29 cellular contexts compared by ENCODE assay signal in genomic region chr14:74528886-74529285, GRCh38.
"Had no signal": no experiment of that assay in that cellular context is flagged by ENCODE, and none has a peak within 500 bp of the region (broad histone marks: within the 10 kb centered on the region; RNA-seq: fewer than 3 reads in every experiment).

No MANE protein-coding gene starts in this region.

- H3K9me3 Mint-ChIP-seq: activated CD4-positive, alpha-beta memory T cell treated with anti-CD3 and anti-CD28 coated beads, Interleukin-2, amount 10 ng/mL, durations not matched to agents 7 days and 5 days; activated naive CD8-positive, alpha-beta T cell treated with anti-CD3 and anti-CD28 coated beads for 36 hours; activated T-cell treated with anti-CD3 and anti-CD28 coated beads, Interleukin-2, amount 50 U/mL, for 72 hours; activated T-helper 17 cell treated with anti-CD3 and anti-CD28 coated beads, Interleukin-2, amount 50 U/mL, for 72 hours had no signal

- H3K27ac ChIP-seq: KMS-11, WERI-Rb-1 had no signal

- H3K4me2 ChIP-seq: KMS-11 had no signal

- H3K27me3 Mint-ChIP-seq: activated naive CD8-positive, alpha-beta T cell treated with anti-CD3 and anti-CD28 coated beads for 36 hours; activated T-helper 17 cell treated with anti-CD3 and anti-CD28 coated beads, Interleukin-2, amount 50 U/mL, for 72 hours had no signal

- H3K36me3 Mint-ChIP-seq: activated naive CD8-positive, alpha-beta T cell treated with anti-CD3 and anti-CD28 coated beads for 36 hours had no signal

- ATAC-seq: activated T-cell treated with anti-CD3 and anti-CD28 coated beads, Interleukin-2, amount 50 U/mL, for 72 hours; activated T-helper 17 cell treated with anti-CD3 and anti-CD28 coated beads, Interleukin-2, amount 50 U/mL, for 72 hours; Panc1 had no signal

- H3K4me3 Mint-ChIP-seq: activated CD4-positive, alpha-beta memory T cell treated with anti-CD3 and anti-CD28 coated beads, Interleukin-2, amount 10 ng/mL, durations not matched to agents 7 days and 5 days; activated naive CD8-positive, alpha-beta T cell treated with anti-CD3 and anti-CD28 coated beads for 36 hours; activated T-cell treated with anti-CD3 and anti-CD28 coated beads, Interleukin-2, amount 50 U/mL, for 72 hours; activated T-helper 17 cell treated with anti-CD3 and anti-CD28 coated beads, Interleukin-2, amount 50 U/mL, for 72 hours had no signal

- DNase-seq: activated CD4-positive, alpha-beta memory T cell treated with anti-CD3 and anti-CD28 coated beads, Interleukin-2, amount 10 ng/mL, durations not matched to agents 7 days and 5 days; activated CD4-positive, alpha-beta T cell treated with anti-CD3 and anti-CD28 coated beads for 1 hour; activated CD4-positive, alpha-beta T cell treated with anti-CD3 and anti-CD28 coated beads for 48 hours; activated CD4-positive, CD25-positive, alpha-beta regulatory T cell; activated effector memory CD4-positive, alpha-beta T cell treated with anti-CD3 and anti-CD28 coated beads, Interleukin-2, amount 50 U/mL, for 16 hours; activated naive CD4-positive, alpha-beta T cell; activated naive CD4-positive, alpha-beta T cell treated with anti-CD3 and anti-CD28 coated beads, Interleukin-2, amount 50 U/mL, for 16 hours; activated naive CD8-positive, alpha-beta T cell treated with anti-CD3 and anti-CD28 coated beads for 36 hours; activated T-cell treated with anti-CD3 and anti-CD28 coated beads, Interleukin-2, amount 50 U/mL, for 1 hour; activated T-cell treated with anti-CD3 and anti-CD28 coated beads, Interleukin-2, amount 50 U/mL, for 72 hours; amniotic stem cell; aorta; caudate nucleus; cerebellar nuclear complex; MM.1S; MV-4-11; NCI-H1092; NCI-H2081; NCI-H2171 treated with DMSO at 0.1 percent for 48 hours; NCI-H524 treated with DMSO at 0.1 percent for 48 hours; OCI-M1; SIG-M5; SW 1271; T-helper 1 cell; T1000; WERI-Rb-1 had no signal

- H3K27ac Mint-ChIP-seq: activated CD4-positive, alpha-beta memory T cell treated with anti-CD3 and anti-CD28 coated beads, Interleukin-2, amount 10 ng/mL, durations not matched to agents 7 days and 5 days; activated naive CD8-positive, alpha-beta T cell treated with anti-CD3 and anti-CD28 coated beads for 36 hours; activated T-cell treated with anti-CD3 and anti-CD28 coated beads, Interleukin-2, amount 50 U/mL, for 72 hours; activated T-helper 17 cell treated with anti-CD3 and anti-CD28 coated beads, Interleukin-2, amount 50 U/mL, for 72 hours had no signal

- H3K4me1 Mint-ChIP-seq: activated CD4-positive, alpha-beta memory T cell treated with anti-CD3 and anti-CD28 coated beads, Interleukin-2, amount 10 ng/mL, durations not matched to agents 7 days and 5 days; activated T-helper 17 cell treated with anti-CD3 and anti-CD28 coated beads, Interleukin-2, amount 50 U/mL, for 72 hours had no signal

- H3K36me3 ChIP-seq: WERI-Rb-1 had no signal

- H3K9ac ChIP-seq: KMS-11 had no signal
